25 cellular contexts compared by ENCODE assay signal in genomic region chr12:23495472-23495871, GRCh38.
"Had no signal": no experiment of that assay in that cellular context is flagged by ENCODE, and none has a peak within 500 bp of the region (broad histone marks: within the 10 kb centered on the region; RNA-seq: fewer than 3 reads in every experiment).

No MANE protein-coding gene starts in this region.

- FAIRE-seq: endothelial cell of umbilical vein, frontal cortex, islet of Langerhans, keratinocyte had no signal

- H3K27ac ChIP-seq: coronary artery, dorsolateral prefrontal cortex, epithelial cell of prostate, esophagus squamous epithelium, gastroesophageal sphincter, heart right ventricle, left lung, lower lobe of right lung had no signal

- ATAC-seq: esophagus mucosa; gastroesophageal sphincter; heart right ventricle; left cardiac atrium; left lung; left ventricle myocardium superior; lower lobe of right lung; naive thymus-derived CD8-positive, alpha-beta T cell had no signal

- H3K4me3 ChIP-seq: coronary artery, dorsolateral prefrontal cortex, esophagus squamous epithelium, gastroesophageal sphincter, heart right ventricle, left lung, lower lobe of right lung had no signal

- H3K36me3 ChIP-seq: esophagus squamous epithelium, gastroesophageal sphincter, heart right ventricle, left lung, lower lobe of right lung had no signal

- DNase-seq: dermis blood vessel endothelial cell; dorsolateral prefrontal cortex; effector CD4-positive, alpha-beta T cell; effector memory CD4-positive, alpha-beta T cell; erythroblast; esophagus squamous epithelium; foreskin fibroblast; heart right ventricle; hippocampal formation; left cardiac atrium; left lung; left ventricle myocardium superior; lower lobe of right lung; mesenchymal stem cell; midbrain; naive B cell; naive thymus-derived CD8-positive, alpha-beta T cell had no signal

- H3K27me3 ChIP-seq: dorsolateral prefrontal cortex, esophagus squamous epithelium, gastroesophageal sphincter, heart right ventricle, left lung had no signal

- H3K4me1 ChIP-seq: esophagus squamous epithelium, gastroesophageal sphincter, heart right ventricle, left lung, lower lobe of right lung had no signal
